Comparison of ENCODE assay signal across 20 cellular contexts in the genomic region with DNA sequence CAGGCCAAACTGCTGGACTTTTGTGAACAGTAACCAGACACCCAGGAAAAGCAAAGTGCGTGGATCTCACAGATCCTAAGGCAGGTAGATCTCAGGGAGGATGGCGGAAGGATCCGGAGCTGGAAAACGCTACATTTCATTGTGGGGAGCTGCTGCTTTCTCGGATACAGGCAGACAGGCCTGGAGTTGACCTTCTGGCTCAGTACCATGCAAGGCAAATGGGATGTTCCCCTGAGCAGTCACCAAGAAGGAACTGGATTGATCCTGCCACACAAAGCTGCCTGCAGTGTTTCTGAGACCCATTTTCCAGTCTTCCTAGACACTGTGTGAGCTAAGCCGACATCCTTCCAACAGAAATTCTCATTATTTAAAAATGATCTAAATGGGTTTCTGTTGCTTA.
DNase-seq lines count a peak whose midpoint lies in the region; ATAC-seq and TF ChIP-seq lines count a peak whose summit lies in the region.
"Had no signal": no experiment of that assay in that cellular context is flagged by ENCODE, and none has a peak within 500 bp of the region (broad histone marks: within the 10 kb centered on the region; RNA-seq: fewer than 3 reads in every experiment).

No MANE protein-coding gene starts in this region.

- no peak for TF ChIP-seq EP300 in stomach (IDR thresholded peaks at IDR 0.05)

- peak overlapping the region; percentile 92 for H3K27ac Mint-ChIP-seq in nephron progenitor cell
- no peak overlapping the region for H3K27ac Mint-ChIP-seq in activated naive CD8-positive, alpha-beta T cell treated with anti-CD3 and anti-CD28 coated beads, Interleukin-2, amount 50 U/mL, for 24 hours
- H3K27ac Mint-ChIP-seq: activated CD4-positive, alpha-beta memory T cell treated with anti-CD3 and anti-CD28 coated beads, Interleukin-2, amount 10 ng/mL, durations not matched to agents 7 days and 5 days had no signal

- DNase-seq in RWPE2 (ENCODE audit: low spot score) (no peak), dorsolateral prefrontal cortex (peak in 2 of 10 donors; percentile 7 to 33), nephron progenitor cell (no peak), stomach (no peak), NCI-H774 (lab: John Stamatoyannopoulos, UW) (no peak)
- DNase-seq in activated naive CD8-positive, alpha-beta T cell treated with anti-CD3 and anti-CD28 coated beads, Interleukin-2, amount 50 U/mL, for 24 hours, result no peak
- DNase-seq: activated CD4-positive, alpha-beta memory T cell treated with anti-CD3 and anti-CD28 coated beads, Interleukin-2, amount 10 ng/mL, durations not matched to agents 7 days and 5 days; activated T-cell treated with anti-CD3 and anti-CD28 coated beads, Interleukin-2, amount 50 U/mL, for 48 hours; Calu3; colonic mucosa; erythroblast; KG1; NCI-H1048; NCI-H2171; NCI-H82; stimulated activated CD4-positive, alpha-beta T cell treated with anti-CD3 and anti-CD28 coated beads, Interleukin-1b, Interleukin-23, amount 100 ng/mL, for 48 hours; testis had no signal

- H3K4me3 ChIP-seq in RWPE2 (ENCODE audit: severe bottlenecking) (no peak overlapping the region), dorsolateral prefrontal cortex (no peak overlapping the region), stomach (peak overlapping the region in 1 of 4 donors; percentile 16)
- H3K4me3 ChIP-seq: colonic mucosa, GM12878, testis had no signal

- no peak for TF ChIP-seq POLR2A in stomach (IDR thresholded peaks at IDR 0.05)

- peaks cover 54% of the 10 kb centered on the region for H3K4me1 Mint-ChIP-seq in nephron progenitor cell
- no peaks in the 10 kb centered on the region for H3K4me1 Mint-ChIP-seq in activated naive CD8-positive, alpha-beta T cell treated with anti-CD3 and anti-CD28 coated beads, Interleukin-2, amount 50 U/mL, for 24 hours
- H3K4me1 Mint-ChIP-seq: activated CD4-positive, alpha-beta memory T cell treated with anti-CD3 and anti-CD28 coated beads, Interleukin-2, amount 10 ng/mL, durations not matched to agents 7 days and 5 days had no signal

- H3K36me3 Mint-ChIP-seq in nephron progenitor cell (ENCODE audit: low read depth), result peaks cover 37% of the 10 kb centered on the region
- H3K36me3 Mint-ChIP-seq in activated naive CD8-positive, alpha-beta T cell treated with anti-CD3 and anti-CD28 coated beads, Interleukin-2, amount 50 U/mL, for 24 hours (ENCODE audit: low read depth), result no peaks in the 10 kb centered on the region

- peaks cover 35% of the 10 kb centered on the region for H3K4me1 ChIP-seq in RWPE2 (ENCODE audit: insufficient read depth, poor library complexity, severe bottlenecking)
- H3K4me1 ChIP-seq in stomach, result peaks cover 24 to 97% (median 64%) of the 10 kb centered on the region in 4 donors

- whole genome bisulfite sequencing in stomach, 5 donors, result 79 to 91% (median 82%) methylated on average over 6 of the region's 6 CpGs

- H3K27ac ChIP-seq in RWPE2 (ENCODE audit: poor library complexity, severe bottlenecking) (peak overlapping the region; percentile 80), dorsolateral prefrontal cortex (peak overlapping the region; percentile 26 to 99 (median 85)), stomach (peak overlapping the region in 4 of 5 donors; percentile 72 to 90 (median 80))

- no peaks in the 10 kb centered on the region for H3K27me3 Mint-ChIP-seq in nephron progenitor cell (ENCODE audit: low read depth, poor library complexity)
- no peaks in the 10 kb centered on the region for H3K27me3 Mint-ChIP-seq in activated naive CD8-positive, alpha-beta T cell treated with anti-CD3 and anti-CD28 coated beads, Interleukin-2, amount 50 U/mL, for 24 hours

- no peaks in the 10 kb centered on the region for H3K27me3 ChIP-seq in RWPE2 (ENCODE audit: insufficient read depth, poor library complexity, severe bottlenecking)
- no peaks in the 10 kb centered on the region for H3K27me3 ChIP-seq in dorsolateral prefrontal cortex
- H3K27me3 ChIP-seq in stomach, result no peaks in the 10 kb centered on the region
- H3K27me3 ChIP-seq: colonic mucosa, testis had no signal

- TF ChIP-seq CTCF in RWPE2 (IDR thresholded peaks at IDR 0.05; ENCODE audit: poor library complexity, severe bottlenecking) (no peak), dorsolateral prefrontal cortex (IDR thresholded peaks at IDR 0.05 in 54 of 56, conservative IDR thresholded peaks at IDR 0.05 in 2 of 56; ENCODE audit: low read depth in 1 of 56, partially characterized antibody in 56 of 56) (no peak), nephron progenitor cell (IDR thresholded peaks at IDR 0.05) (no peak), stomach (IDR thresholded peaks at IDR 0.05) (no peak)

- H3K9me3 Mint-ChIP-seq in nephron progenitor cell, result no peaks in the 10 kb centered on the region
- no peaks in the 10 kb centered on the region for H3K9me3 Mint-ChIP-seq in activated naive CD8-positive, alpha-beta T cell treated with anti-CD3 and anti-CD28 coated beads, Interleukin-2, amount 50 U/mL, for 24 hours
- H3K9me3 Mint-ChIP-seq: activated CD4-positive, alpha-beta memory T cell treated with anti-CD3 and anti-CD28 coated beads, Interleukin-2, amount 10 ng/mL, durations not matched to agents 7 days and 5 days had no signal

- intact Hi-C loops in dorsolateral prefrontal cortex (cut with DNase I) (loop anchor here in 1 of 2 donors (2.0 kb wide), 1 partner anchor 53 kb away; no protein-coding TSS in a partner anchor), stomach (cut with DNase I; ENCODE audit: low total_unique reads) (no loop called here)

- H3K4me3 Mint-ChIP-seq in nephron progenitor cell, result no peak overlapping the region
- no peak overlapping the region for H3K4me3 Mint-ChIP-seq in activated naive CD8-positive, alpha-beta T cell treated with anti-CD3 and anti-CD28 coated beads, Interleukin-2, amount 50 U/mL, for 24 hours
- H3K4me3 Mint-ChIP-seq: activated CD4-positive, alpha-beta memory T cell treated with anti-CD3 and anti-CD28 coated beads, Interleukin-2, amount 10 ng/mL, durations not matched to agents 7 days and 5 days had no signal

- H3K9me3 ChIP-seq in RWPE2 (ENCODE audit: severe bottlenecking) (no peaks in the 10 kb centered on the region), stomach (no peaks in the 10 kb centered on the region)
- H3K9me3 ChIP-seq: colonic mucosa, testis had no signal

- peaks cover 41% of the 10 kb centered on the region for H3K36me3 ChIP-seq in RWPE2 (ENCODE audit: low read depth)
- H3K36me3 ChIP-seq in stomach, result peaks cover 7 to 53% (median 38%) of the 10 kb centered on the region in 4 donors
- H3K36me3 ChIP-seq: colonic mucosa had no signal

- ATAC-seq in RWPE2 (ENCODE audit: low read depth) (no peak), HG03045 (IDR thresholded peaks at IDR 0.05; ENCODE audit: unreplicated experiment) (no peak)
- ATAC-seq in activated naive CD8-positive, alpha-beta T cell treated with anti-CD3 and anti-CD28 coated beads, Interleukin-2, amount 50 U/mL, for 24 hours, result no peak
- ATAC-seq: GM12878, Panc1 had no signal
